In genomic region chr1:58620926-58621325, GRCh38 we compare ENCODE assay signal across 15 cellular contexts. TPM values are rescaled to one million over a fixed set of nuclear protein-coding genes. Genes with fewer than 3 reads are reported as not detected.
DNase-seq lines count a peak whose midpoint lies in the region; ATAC-seq and TF ChIP-seq lines count a peak whose summit lies in the region.
"Had no signal": no experiment of that assay in that cellular context is flagged by ENCODE, and none has a peak within 500 bp of the region (broad histone marks: within the 10 kb centered on the region; RNA-seq: fewer than 3 reads in every experiment).

No MANE protein-coding gene starts in this region.

- in situ Hi-C loops in KBM-7 (cut with MboI; ENCODE audit: low pct_unique_long_range_greater_than_20kb, low sequenced_read_pairs) = no loop called here

- intact Hi-C loops in breast epithelium (cut with DNase I; ENCODE audit: low total_unique reads) = no loop called here

- H3K9me3 ChIP-seq in breast epithelium = no peaks in the 10 kb centered on the region
- H3K9me3 ChIP-seq: SJCRH30, testis had no signal

- no peak overlapping the region for H3K4me3 ChIP-seq in breast epithelium
- H3K4me3 ChIP-seq: SJCRH30, testis had no signal

- H3K27ac ChIP-seq in breast epithelium = peak overlapping the region; percentile 66 to 69
- H3K27ac ChIP-seq: SJCRH30, testis had no signal

- no peaks in the 10 kb centered on the region for H3K36me3 ChIP-seq in breast epithelium
- H3K36me3 ChIP-seq: SJCRH30 had no signal

- ATAC-seq in GM18517 (IDR thresholded peaks at IDR 0.05; ENCODE audit: unreplicated experiment) = no peak
- ATAC-seq in HG03097 (IDR thresholded peaks at IDR 0.05; ENCODE audit: low FRiP score, unreplicated experiment) = no peak

- no peaks in the 10 kb centered on the region for H3K27me3 ChIP-seq in breast epithelium
- H3K27me3 ChIP-seq: SJCRH30, testis had no signal

- DNase-seq in NOMO-1 treated with DMSO at 0.1 percent for 48 hours (lab: John Stamatoyannopoulos, UW; ENCODE audit: unreplicated experiment) (peak; percentile 24), NOMO-1 (lab: John Stamatoyannopoulos, UW; ENCODE audit: unreplicated experiment in 2 of 2) (no peak), KBM-7 (peak; percentile 14), breast epithelium (ENCODE audit: low spot score in 2 of 2) (no peak), renal cortical epithelial cell (ENCODE audit: low read depth) (peak; percentile 23), hypothalamus (lab: John Stamatoyannopoulos, UW) (no peak)
- DNase-seq: activated CD8-positive, alpha-beta memory T cell treated with anti-CD3 and anti-CD28 coated beads for 24 hours; activated naive CD4-positive, alpha-beta T cell treated with anti-CD3 and anti-CD28 coated beads, Interleukin-2, amount 10 ng/mL, durations not matched to agents 7 days and 5 days; glutamatergic neuron; kidney; NCI-H1694 treated with DMSO at 0.1 percent for 48 hours; testis had no signal

- no peaks in the 10 kb centered on the region for H3K4me1 ChIP-seq in breast epithelium
- H3K4me1 ChIP-seq: testis had no signal

- TF ChIP-seq CTCF in breast epithelium (IDR thresholded peaks at IDR 0.05) = no peak

- TF ChIP-seq POLR2A in breast epithelium (IDR thresholded peaks at IDR 0.05) = no peak

RNA-seq across cellular contexts. Expression of gene TACSTD2, which starts 43.9 kb away (rescaled TPM):
- total RNA-seq in breast epithelium (100 to 1,000 TPM in 2 of 3 donors, 1 to 10 TPM in 1; 1.1 to 335 (median 230) TPM), renal cortical epithelial cell (122 and 129 TPM in 2 replicates)
- total RNA-seq: SJCRH30 had no signal

Comparison
In these comparisons a context has a peak if more than half of its experiments do, and no peak if none do; other contexts are left out.
1. DNase-seq: peak in NOMO-1 treated with DMSO at 0.1 percent for 48 hours (single experiment), KBM-7 (single experiment) and renal cortical epithelial cell (single experiment); none in NOMO-1 (0 of 2), breast epithelium (0 of 2) and hypothalamus (0 of 51).